9 cellular contexts compared by ENCODE assay signal in genomic region chr22:45413368-45414211, GRCh38. TPM values are rescaled to one million over a fixed set of nuclear protein-coding genes. Genes with fewer than 3 reads are reported as not detected.
A peak's percentile ranks its signal among the peaks of the same experiment; 100 is the strongest.
DNase-seq lines count a peak whose midpoint lies in the region; ATAC-seq and TF ChIP-seq lines count a peak whose summit lies in the region.
"Had no signal": no experiment of that assay in that cellular context is flagged by ENCODE, and none has a peak within 500 bp of the region (broad histone marks: within the 10 kb centered on the region; RNA-seq: fewer than 3 reads in every experiment).

A gene with protein sequence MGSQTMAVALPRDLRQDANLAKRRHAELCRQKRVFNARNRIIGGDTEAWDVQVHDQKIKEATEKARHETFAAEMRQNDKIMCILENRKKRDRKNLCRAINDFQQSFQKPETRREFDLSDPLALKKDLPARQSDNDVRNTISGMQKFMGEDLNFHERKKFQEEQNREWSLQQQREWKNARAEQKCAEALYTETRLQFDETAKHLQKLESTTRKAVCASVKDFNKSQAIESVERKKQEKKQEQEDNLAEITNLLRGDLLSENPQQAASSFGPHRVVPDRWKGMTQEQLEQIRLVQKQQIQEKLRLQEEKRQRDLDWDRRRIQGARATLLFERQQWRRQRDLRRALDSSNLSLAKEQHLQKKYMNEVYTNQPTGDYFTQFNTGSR (plus strand): TSS chr22:45413693. CDS start chr22:45413887, 194 bp downstream.
SMC1B (minus strand) TSS chr22:45413599; CDS start chr22:45413567, 32 bp downstream.

- H3K4me1 ChIP-seq in left ventricle myocardium inferior, result peaks cover 14% of the 10 kb centered on the region
- peaks cover 0 to 12% (median 9%) of the 10 kb centered on the region in 4 donors for H3K4me1 ChIP-seq in tibial artery
- H3K4me1 ChIP-seq: SJSA1 had no signal

- TF ChIP-seq CTCF in left ventricle myocardium inferior (IDR thresholded peaks at IDR 0.05; ENCODE audit: borderline replicate concordance), result no peak
- TF ChIP-seq CTCF in tibial artery (IDR thresholded peaks at IDR 0.05), result no peak

- intact Hi-C loops in left ventricle myocardium inferior (cut with micrococcal nuclease) (no loop called here), tibial artery (cut with DNase I; ENCODE audit: low total_unique reads) (no loop called here)

- H3K36me3 ChIP-seq in left ventricle myocardium inferior (no peaks in the 10 kb centered on the region), tibial artery (no peaks in the 10 kb centered on the region)
- H3K36me3 ChIP-seq: SJSA1 had no signal

- ATAC-seq in GM21367 (IDR thresholded peaks at IDR 0.05; ENCODE audit: unreplicated experiment), result no peak

- no peaks in the 10 kb centered on the region for H3K9me3 ChIP-seq in left ventricle myocardium inferior (replicated peaks)
- no peaks in the 10 kb centered on the region for H3K9me3 ChIP-seq in tibial artery
- H3K9me3 ChIP-seq: SJSA1 had no signal

- H3K27me3 ChIP-seq in left ventricle myocardium inferior (ENCODE audit: low read depth) (no peaks in the 10 kb centered on the region), tibial artery (peaks cover 0 to 6% of the 10 kb centered on the region in 2 donors)
- H3K27me3 ChIP-seq: SJSA1 had no signal

- H3K4me3 ChIP-seq in Jurkat, Clone E6-1 (ENCODE audit: low read length), result peak within 1 kb of the TSS; percentile 65
- H3K4me3 ChIP-seq in left ventricle myocardium inferior (peak within 1 kb of the TSS; percentile 69), tibial artery (peak within 1 kb of the TSS; percentile 34 to 51)
- H3K4me3 ChIP-seq: SJSA1 had no signal

- DNase-seq in DMS 273 (lab: John Stamatoyannopoulos, UW; ENCODE audit: unreplicated experiment) (peak; percentile 96), SW 1271 (lab: John Stamatoyannopoulos, UW) (peak; percentile 86 to 89), left ventricle myocardium inferior (peak; percentile 75), pons (ENCODE audit: low spot score) (peak; percentile 28), tibial artery (peak; percentile 49 to 76)
- DNase-seq in Jurkat, Clone E6-1 (ENCODE audit: low read depth, low spot score), result peak; percentile 89
- peak; percentile 67 for DNase-seq in activated naive CD8-positive, alpha-beta T cell treated with anti-CD3 and anti-CD28 coated beads, Interleukin-2, amount 50 U/mL, for 16 hours (ENCODE audit: low read depth, low spot score)

- H3K27ac ChIP-seq in left ventricle myocardium inferior (replicated peaks) (peak within 1 kb of the TSS; percentile 34), tibial artery (peak within 1 kb of the TSS in 1 of 2 donors; percentile 23)
- H3K27ac ChIP-seq: SJSA1 had no signal

RNA-seq across cellular contexts. Expression of the first gene that starts in this region (rescaled TPM):
- 8.6 TPM for polyA plus RNA-seq in Jurkat, Clone E6-1 (2012; ENCODE audit: insufficient read depth, insufficient read length)
- not detected for total RNA-seq in left ventricle myocardium inferior
- total RNA-seq: SJSA1 had no signal

RNA-seq across cellular contexts. Expression of gene SMC1B, which starts in this region (rescaled TPM):
- polyA plus RNA-seq in Jurkat, Clone E6-1 (2012; ENCODE audit: insufficient read depth, insufficient read length), result 13.2 TPM
- total RNA-seq in left ventricle myocardium inferior, result not detected
- total RNA-seq: SJSA1 had no signal

Comparison
In these comparisons a context has a peak if more than half of its experiments do, and no peak if none do; other contexts are left out.
1. Peak in DNase-seq, H3K4me3 ChIP-seq and H3K27ac ChIP-seq in left ventricle myocardium inferior; RNA of the genes that start here not detected or under 1 TPM.
2. DNase-seq: peak in every context shown above with its lines; median percentile 96 in DMS 273; 89 in Jurkat, Clone E6-1; 88 in SW 1271; 75 in left ventricle myocardium inferior; 67 in activated naive CD8-positive, alpha-beta T cell treated with anti-CD3 and anti-CD28 coated beads, Interleukin-2, amount 50 U/mL, for 16 hours; 62 in tibial artery; 28 in pons.